1 cellular context compared by ENCODE assay signal in genomic region chr7:106568680-106569499, GRCh38.
TF ChIP-seq lines count a peak whose summit lies in the region.

No MANE protein-coding gene starts in this region.

TF ChIP-seq in K562, 482 proteins besides CTCF, POLR2A, EP300 and RAD21 (continued from another document):
- TF ChIP-seq MBD1 (CRISPR knock-in tag; IDR thresholded peaks at IDR 0.05) = no peak
- TF ChIP-seq KAT7 (CRISPR knock-in tag; IDR thresholded peaks at IDR 0.05; ENCODE audit: borderline replicate concordance) = no peak; the same call in 1 of the 2 replicates
- TF ChIP-seq MAFF (IDR thresholded peaks at IDR 0.05; ENCODE audit: low read length) = peak; percentile 96
- no peak for TF ChIP-seq SREBF1 (IDR thresholded peaks at IDR 0.05; ENCODE audit: borderline replicate concordance, low read depth, low read length)
- peak; percentile 98 for TF ChIP-seq TCF3 (CRISPR knock-in tag; IDR thresholded peaks at IDR 0.05)
- TF ChIP-seq ARID1B (IDR thresholded peaks at IDR 0.05) = peak; percentile 99
- TF ChIP-seq PYGO2 (tag; IDR thresholded peaks at IDR 0.05) = peak; percentile 74
- peak; percentile 94 for TF ChIP-seq HDAC2 (IDR thresholded peaks at IDR 0.05)
- peak in 1 of 2 experiments; percentile 71; a peak in 2 of 4 replicates for TF ChIP-seq ETV6 (IDR thresholded peaks at IDR 0.05; ENCODE audit: borderline replicate concordance in 1 of 2, low read depth in 2 of 2, low read length in 1 of 2)
- no peak for TF ChIP-seq ETV6 (CRISPR knock-in tag; IDR thresholded peaks at IDR 0.05; ENCODE audit: borderline replicate concordance)
- TF ChIP-seq MYC (IDR thresholded peaks at IDR 0.05; ENCODE audit: low read depth, low read length) = peak; percentile 98
- no peak; the same call in 1 of the 2 replicates for TF ChIP-seq MYC (CRISPR knock-in tag; IDR thresholded peaks at IDR 0.05; ENCODE audit: borderline replicate concordance, low read depth)
- TF ChIP-seq YY1 (IDR thresholded peaks at IDR 0.05; ENCODE audit: borderline replicate concordance in 1 of 3, control insufficient read depth in 1 of 3, extremely low read depth in 1 of 3, insufficient read depth in 3 of 3, insufficient read length in 1 of 3, insufficient replicate concordance in 2 of 3, low read depth in 1 of 3, low read length in 2 of 3) = peak; percentile 89 to 99 (median 93)
- 0 out of 2 replicates have a peak, but pooled peaks have one; percentile 56 for TF ChIP-seq PHTF2 (CRISPR knock-in tag; IDR thresholded peaks at IDR 0.05)
- TF ChIP-seq ZBTB2 (IDR thresholded peaks at IDR 0.05) = peak; percentile 81
- TF ChIP-seq DPF2 (IDR thresholded peaks at IDR 0.05) = peak; percentile 99
- peak; percentile 66; the same call in 1 of the 2 replicates for TF ChIP-seq PTTG1 (tag; IDR thresholded peaks at IDR 0.05; ENCODE audit: low read depth)
- peak; percentile 97 for TF ChIP-seq SMARCB1 (IDR thresholded peaks at IDR 0.05; ENCODE audit: insufficient read length, low read depth)
- peak; percentile 95 for TF ChIP-seq SMAD3 (CRISPR knock-in tag; conservative IDR thresholded peaks at IDR 0.05)
- TF ChIP-seq MAZ (CRISPR knock-in tag; conservative IDR thresholded peaks at IDR 0.05 in 1 of 2, IDR thresholded peaks at IDR 0.05 in 1 of 2) = peak; percentile 52 to 74; a peak in 3 of 4 replicates
- peak; percentile 49 for TF ChIP-seq NR2C1 (IDR thresholded peaks at IDR 0.05)
- TF ChIP-seq NR2C1 (tag; IDR thresholded peaks at IDR 0.05) = peak; percentile 71; the same call in 1 of the 2 replicates
- TF ChIP-seq ZNF583 (CRISPR knock-in tag; IDR thresholded peaks at IDR 0.05) = peak; percentile 91
- TF ChIP-seq ETV5 (CRISPR knock-in tag; IDR thresholded peaks at IDR 0.05; ENCODE audit: low read depth) = peak; percentile 75
- TF ChIP-seq TEAD2 (tag; IDR thresholded peaks at IDR 0.05) = peak; percentile 4; the same call in 1 of the 2 replicates
- peak; percentile 24 for TF ChIP-seq CTCFL (IDR thresholded peaks at IDR 0.05; ENCODE audit: borderline replicate concordance, insufficient read depth, low read depth, low read length, poor library complexity, severe bottlenecking)
- TF ChIP-seq NEUROD1 (IDR thresholded peaks at IDR 0.05; ENCODE audit: borderline replicate concordance, low read depth, low read length, partially characterized antibody) = peak; percentile 81
- TF ChIP-seq ASH1L (IDR thresholded peaks at IDR 0.05; ENCODE audit: borderline replicate concordance, low read depth, partially characterized antibody) = no peak
- no peak for TF ChIP-seq ZSCAN29 (IDR thresholded peaks at IDR 0.05)
- TF ChIP-seq CBFA2T3 (IDR thresholded peaks at IDR 0.05) = peak; percentile 98
- TF ChIP-seq TAF1 (IDR thresholded peaks at IDR 0.05; ENCODE audit: control insufficient read depth, extremely low read depth, insufficient read depth, low read length, severe bottlenecking) = peak; percentile 57
- TF ChIP-seq TCF7L2 (IDR thresholded peaks at IDR 0.05; ENCODE audit: low read depth, low read length) = no peak
- peak; percentile 90 for TF ChIP-seq ZNF830 (CRISPR knock-in tag; IDR thresholded peaks at IDR 0.05)
- TF ChIP-seq HDAC1 (IDR thresholded peaks at IDR 0.05) = no peak; a peak in 2 of 4 replicates
- TF ChIP-seq ZNF668 (CRISPR knock-in tag; IDR thresholded peaks at IDR 0.05) = peak; percentile 66; the same call in 1 of the 2 replicates
- TF ChIP-seq SP2 (IDR thresholded peaks at IDR 0.05; ENCODE audit: extremely low read depth, low read depth, low read length, poor library complexity, severe bottlenecking) = no peak
- peak; percentile 98 for TF ChIP-seq C11orf30 (IDR thresholded peaks at IDR 0.05; ENCODE audit: low read depth)
- peak in 1 of 2 experiments; percentile 75; a peak in 2 of 4 replicates for TF ChIP-seq NONO (IDR thresholded peaks at IDR 0.05; ENCODE audit: low read depth in 2 of 2, low read length in 1 of 2)
- no peak for TF ChIP-seq ZBTB8A (IDR thresholded peaks at IDR 0.05; ENCODE audit: partially characterized antibody)
- peak; percentile 65 for TF ChIP-seq MXD1 (CRISPR knock-in tag; IDR thresholded peaks at IDR 0.05; ENCODE audit: borderline replicate concordance, poor library complexity, severe bottlenecking)
- TF ChIP-seq SLC30A9 (CRISPR knock-in tag; IDR thresholded peaks at IDR 0.05) = no peak
- TF ChIP-seq ZNF444 (CRISPR knock-in tag; IDR thresholded peaks at IDR 0.05) = no peak
- peak; percentile 55 for TF ChIP-seq TBP (optimal IDR thresholded peaks at IDR 0.05; ENCODE audit: low read depth, low read length)
- TF ChIP-seq SREBF2 (CRISPR knock-in tag; IDR thresholded peaks at IDR 0.05) = no peak
- TF ChIP-seq HDGF (IDR thresholded peaks at IDR 0.05) = no peak
- TF ChIP-seq ZNF717 (CRISPR knock-in tag; IDR thresholded peaks at IDR 0.05) = no peak
- TF ChIP-seq GTF2B (IDR thresholded peaks at IDR 0.05; ENCODE audit: extremely low read depth, insufficient read length) = no peak
- no peak; the same call in 1 of the 2 replicates for TF ChIP-seq ZNF384 (IDR thresholded peaks at IDR 0.05; ENCODE audit: low read depth, low read length)
- TF ChIP-seq TAF7 (tag; IDR thresholded peaks at IDR 0.05) = peak; percentile 76
- peak; percentile 100 for TF ChIP-seq ZSCAN32 (CRISPR knock-in tag; IDR thresholded peaks at IDR 0.05)
- TF ChIP-seq ZNF75A (CRISPR knock-in tag; IDR thresholded peaks at IDR 0.05) = 0 out of 2 replicates have a peak, but pooled peaks have one; percentile 60
- peak; percentile 27 to 68 for TF ChIP-seq MNT (conservative IDR thresholded peaks at IDR 0.05)
- TF ChIP-seq NR0B1 (IDR thresholded peaks at IDR 0.05; ENCODE audit: partially characterized antibody) = no peak
- TF ChIP-seq ZNF592 (IDR thresholded peaks at IDR 0.05) = no peak
- TF ChIP-seq GATAD2B (IDR thresholded peaks at IDR 0.05; ENCODE audit: borderline replicate concordance) = peak; percentile 90
- TF ChIP-seq MAFG (tag; conservative IDR thresholded peaks at IDR 0.05) = peak; percentile 97
- 0 out of 2 replicates have a peak, but pooled peaks have one; percentile 49 for TF ChIP-seq ZNF655 (CRISPR knock-in tag; IDR thresholded peaks at IDR 0.05)
- peak; percentile 8 for TF ChIP-seq NFYB (IDR thresholded peaks at IDR 0.05; ENCODE audit: extremely low read depth, insufficient read length)
- peak; percentile 96 for TF ChIP-seq MTA2 (IDR thresholded peaks at IDR 0.05; ENCODE audit: low read depth)
